ENCODE assay signal across 2 cellular contexts in the genomic region with DNA sequence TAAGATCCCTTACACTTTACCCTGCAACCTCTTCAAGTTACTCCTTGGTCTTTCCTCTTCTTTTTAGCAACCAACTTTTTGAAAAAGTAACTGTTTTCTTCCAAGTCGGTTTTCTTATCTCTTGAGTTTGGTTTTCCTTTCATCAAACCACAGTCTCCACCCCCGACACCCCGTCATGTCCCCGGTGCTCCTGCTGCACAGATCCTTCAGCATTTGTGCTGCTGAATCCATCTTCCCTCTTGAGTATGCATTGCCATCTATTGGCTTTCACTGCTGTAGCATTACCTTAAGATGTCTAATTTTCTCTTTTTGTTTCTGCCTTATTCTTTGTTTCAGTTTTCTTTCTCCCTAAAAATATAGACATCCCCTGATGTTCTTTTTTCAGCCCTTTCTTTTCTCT.
TF ChIP-seq lines count a peak whose summit lies in the region.

No MANE protein-coding gene starts in this region.

TF ChIP-seq in HepG2, 621 proteins besides CTCF, POLR2A, EP300 and RAD21:
- TF ChIP-seq, protein P1, sequence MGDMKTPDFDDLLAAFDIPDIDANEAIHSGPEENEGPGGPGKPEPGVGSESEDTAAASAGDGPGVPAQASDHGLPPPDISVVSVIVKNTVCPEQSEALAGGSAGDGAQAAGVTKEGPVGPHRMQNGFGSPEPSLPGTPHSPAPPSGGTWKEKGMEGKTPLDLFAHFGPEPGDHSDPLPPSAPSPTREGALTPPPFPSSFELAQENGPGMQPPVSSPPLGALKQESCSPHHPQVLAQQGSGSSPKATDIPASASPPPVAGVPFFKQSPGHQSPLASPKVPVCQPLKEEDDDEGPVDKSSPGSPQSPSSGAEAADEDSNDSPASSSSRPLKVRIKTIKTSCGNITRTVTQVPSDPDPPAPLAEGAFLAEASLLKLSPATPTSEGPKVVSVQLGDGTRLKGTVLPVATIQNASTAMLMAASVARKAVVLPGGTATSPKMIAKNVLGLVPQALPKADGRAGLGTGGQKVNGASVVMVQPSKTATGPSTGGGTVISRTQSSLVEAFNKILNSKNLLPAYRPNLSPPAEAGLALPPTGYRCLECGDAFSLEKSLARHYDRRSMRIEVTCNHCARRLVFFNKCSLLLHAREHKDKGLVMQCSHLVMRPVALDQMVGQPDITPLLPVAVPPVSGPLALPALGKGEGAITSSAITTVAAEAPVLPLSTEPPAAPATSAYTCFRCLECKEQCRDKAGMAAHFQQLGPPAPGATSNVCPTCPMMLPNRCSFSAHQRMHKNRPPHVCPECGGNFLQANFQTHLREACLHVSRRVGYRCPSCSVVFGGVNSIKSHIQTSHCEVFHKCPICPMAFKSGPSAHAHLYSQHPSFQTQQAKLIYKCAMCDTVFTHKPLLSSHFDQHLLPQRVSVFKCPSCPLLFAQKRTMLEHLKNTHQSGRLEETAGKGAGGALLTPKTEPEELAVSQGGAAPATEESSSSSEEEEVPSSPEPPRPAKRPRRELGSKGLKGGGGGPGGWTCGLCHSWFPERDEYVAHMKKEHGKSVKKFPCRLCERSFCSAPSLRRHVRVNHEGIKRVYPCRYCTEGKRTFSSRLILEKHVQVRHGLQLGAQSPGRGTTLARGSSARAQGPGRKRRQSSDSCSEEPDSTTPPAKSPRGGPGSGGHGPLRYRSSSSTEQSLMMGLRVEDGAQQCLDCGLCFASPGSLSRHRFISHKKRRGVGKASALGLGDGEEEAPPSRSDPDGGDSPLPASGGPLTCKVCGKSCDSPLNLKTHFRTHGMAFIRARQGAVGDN (CRISPR knock-in tag; IDR thresholded peaks at IDR 0.05) = no peak
- TF ChIP-seq, protein P2, sequence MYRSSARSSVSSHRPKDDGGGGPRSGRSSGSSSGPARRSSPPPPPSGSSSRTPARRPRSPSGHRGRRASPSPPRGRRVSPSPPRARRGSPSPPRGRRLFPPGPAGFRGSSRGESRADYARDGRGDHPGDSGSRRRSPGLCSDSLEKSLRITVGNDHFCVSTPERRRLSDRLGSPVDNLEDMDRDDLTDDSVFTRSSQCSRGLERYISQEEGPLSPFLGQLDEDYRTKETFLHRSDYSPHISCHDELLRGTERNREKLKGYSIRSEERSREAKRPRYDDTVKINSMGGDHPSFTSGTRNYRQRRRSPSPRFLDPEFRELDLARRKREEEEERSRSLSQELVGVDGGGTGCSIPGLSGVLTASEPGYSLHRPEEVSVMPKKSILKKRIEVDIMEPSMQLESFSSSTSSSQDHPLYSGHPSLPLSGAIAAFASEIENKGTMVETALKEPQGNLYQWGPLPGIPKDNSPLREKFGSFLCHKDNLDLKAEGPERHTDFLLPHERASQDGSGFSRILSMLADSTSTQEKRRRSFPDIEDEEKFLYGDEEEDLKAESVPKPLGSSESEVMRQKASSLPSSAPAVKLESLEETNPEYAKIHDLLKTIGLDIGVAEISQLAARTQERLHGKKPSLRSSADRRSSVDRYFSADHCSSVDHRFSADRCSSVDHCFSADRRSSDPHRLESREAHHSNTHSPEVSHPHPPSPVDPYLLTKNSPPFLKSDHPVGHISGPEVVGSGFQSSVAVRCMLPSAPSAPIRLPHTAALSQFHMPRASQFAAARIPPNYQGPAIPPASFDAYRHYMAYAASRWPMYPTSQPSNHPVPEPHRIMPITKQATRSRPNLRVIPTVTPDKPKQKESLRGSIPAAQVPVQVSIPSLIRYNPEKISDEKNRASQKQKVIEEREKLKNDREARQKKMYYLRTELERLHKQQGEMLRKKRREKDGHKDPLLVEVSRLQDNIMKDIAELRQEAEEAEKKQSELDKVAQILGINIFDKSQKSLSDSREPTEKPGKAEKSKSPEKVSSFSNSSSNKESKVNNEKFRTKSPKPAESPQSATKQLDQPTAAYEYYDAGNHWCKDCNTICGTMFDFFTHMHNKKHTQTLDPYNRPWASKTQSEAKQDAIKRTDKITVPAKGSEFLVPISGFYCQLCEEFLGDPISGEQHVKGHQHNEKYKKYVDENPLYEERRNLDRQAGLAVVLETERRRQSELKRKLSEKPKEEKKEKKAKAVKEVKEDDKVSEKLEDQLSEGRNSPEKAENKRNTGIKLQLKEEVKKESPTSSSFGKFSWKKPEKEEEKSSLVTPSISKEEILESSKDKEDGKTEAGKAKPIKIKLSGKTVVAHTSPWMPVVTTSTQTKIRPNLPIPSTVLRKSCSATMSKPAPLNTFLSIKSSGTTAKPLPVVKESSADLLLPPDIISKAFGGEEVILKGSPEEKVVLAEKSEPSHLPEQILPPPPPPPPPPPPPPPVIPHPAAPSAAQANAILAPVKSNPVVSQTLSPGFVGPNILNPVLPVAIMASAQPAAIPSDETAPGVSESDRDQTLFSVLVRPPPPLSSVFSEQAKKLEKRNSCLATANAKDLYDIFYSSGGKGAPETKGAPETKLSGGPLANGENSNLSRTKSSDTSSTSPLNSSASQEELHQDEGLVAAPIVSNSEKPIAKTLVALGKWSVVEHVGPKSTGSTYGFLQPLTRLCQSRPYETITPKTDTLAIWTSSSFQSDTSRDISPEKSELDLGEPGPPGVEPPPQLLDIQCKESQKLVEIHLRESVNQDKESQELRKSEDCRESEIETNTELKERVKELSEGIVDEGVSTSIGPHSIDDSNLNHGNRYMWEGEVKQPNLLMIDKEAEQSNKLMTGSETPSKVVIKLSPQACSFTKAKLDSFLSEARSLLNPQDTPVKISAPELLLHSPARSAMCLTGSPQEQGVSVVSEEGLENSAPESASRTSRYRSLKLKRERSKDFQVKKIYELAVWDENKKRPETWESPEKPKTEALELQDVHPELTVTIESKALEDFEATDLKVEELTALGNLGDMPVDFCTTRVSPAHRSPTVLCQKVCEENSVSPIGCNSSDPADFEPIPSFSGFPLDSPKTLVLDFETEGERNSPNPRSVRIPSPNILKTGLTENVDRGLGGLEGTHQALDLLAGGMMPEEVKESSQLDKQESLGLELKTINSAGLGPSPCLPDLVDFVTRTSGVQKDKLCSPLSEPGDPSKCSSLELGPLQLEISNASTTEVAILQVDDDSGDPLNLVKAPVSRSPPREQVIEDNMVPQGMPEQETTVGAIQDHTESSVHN (CRISPR knock-in tag; IDR thresholded peaks at IDR 0.05) = no peak
TF ChIP-seq in HepG2: peak in this region for 0.

TF ChIP-seq in SK-N-SH, 30 proteins besides CTCF, POLR2A, EP300 and RAD21:
- TF ChIP-seq SMC3 (IDR thresholded peaks at IDR 0.05; ENCODE audit: low read depth, low read length) (no peak), RFX5 (IDR thresholded peaks at IDR 0.05; ENCODE audit: low read length) (no peak), FOXM1 (IDR thresholded peaks at IDR 0.05; ENCODE audit: low read depth) (no peak), MXI1 (IDR thresholded peaks at IDR 0.05; ENCODE audit: low read depth, low read length) (no peak), GABPA (IDR thresholded peaks at IDR 0.05; ENCODE audit: low read depth) (no peak), CHD2 (IDR thresholded peaks at IDR 0.05; ENCODE audit: low read length, partially characterized antibody) (no peak), TAF1 (IDR thresholded peaks at IDR 0.05; ENCODE audit: borderline replicate concordance, low read depth, low read length) (no peak), ELF1 (IDR thresholded peaks at IDR 0.05) (no peak)
- TF ChIP-seq, protein P3, sequence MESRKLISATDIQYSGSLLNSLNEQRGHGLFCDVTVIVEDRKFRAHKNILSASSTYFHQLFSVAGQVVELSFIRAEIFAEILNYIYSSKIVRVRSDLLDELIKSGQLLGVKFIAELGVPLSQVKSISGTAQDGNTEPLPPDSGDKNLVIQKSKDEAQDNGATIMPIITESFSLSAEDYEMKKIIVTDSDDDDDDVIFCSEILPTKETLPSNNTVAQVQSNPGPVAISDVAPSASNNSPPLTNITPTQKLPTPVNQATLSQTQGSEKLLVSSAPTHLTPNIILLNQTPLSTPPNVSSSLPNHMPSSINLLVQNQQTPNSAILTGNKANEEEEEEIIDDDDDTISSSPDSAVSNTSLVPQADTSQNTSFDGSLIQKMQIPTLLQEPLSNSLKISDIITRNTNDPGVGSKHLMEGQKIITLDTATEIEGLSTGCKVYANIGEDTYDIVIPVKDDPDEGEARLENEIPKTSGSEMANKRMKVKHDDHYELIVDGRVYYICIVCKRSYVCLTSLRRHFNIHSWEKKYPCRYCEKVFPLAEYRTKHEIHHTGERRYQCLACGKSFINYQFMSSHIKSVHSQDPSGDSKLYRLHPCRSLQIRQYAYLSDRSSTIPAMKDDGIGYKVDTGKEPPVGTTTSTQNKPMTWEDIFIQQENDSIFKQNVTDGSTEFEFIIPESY (IDR thresholded peaks at IDR 0.05; ENCODE audit: borderline replicate concordance, low read depth) = no peak
